ENCODE assay signal across 9 cellular contexts in the genomic region with DNA sequence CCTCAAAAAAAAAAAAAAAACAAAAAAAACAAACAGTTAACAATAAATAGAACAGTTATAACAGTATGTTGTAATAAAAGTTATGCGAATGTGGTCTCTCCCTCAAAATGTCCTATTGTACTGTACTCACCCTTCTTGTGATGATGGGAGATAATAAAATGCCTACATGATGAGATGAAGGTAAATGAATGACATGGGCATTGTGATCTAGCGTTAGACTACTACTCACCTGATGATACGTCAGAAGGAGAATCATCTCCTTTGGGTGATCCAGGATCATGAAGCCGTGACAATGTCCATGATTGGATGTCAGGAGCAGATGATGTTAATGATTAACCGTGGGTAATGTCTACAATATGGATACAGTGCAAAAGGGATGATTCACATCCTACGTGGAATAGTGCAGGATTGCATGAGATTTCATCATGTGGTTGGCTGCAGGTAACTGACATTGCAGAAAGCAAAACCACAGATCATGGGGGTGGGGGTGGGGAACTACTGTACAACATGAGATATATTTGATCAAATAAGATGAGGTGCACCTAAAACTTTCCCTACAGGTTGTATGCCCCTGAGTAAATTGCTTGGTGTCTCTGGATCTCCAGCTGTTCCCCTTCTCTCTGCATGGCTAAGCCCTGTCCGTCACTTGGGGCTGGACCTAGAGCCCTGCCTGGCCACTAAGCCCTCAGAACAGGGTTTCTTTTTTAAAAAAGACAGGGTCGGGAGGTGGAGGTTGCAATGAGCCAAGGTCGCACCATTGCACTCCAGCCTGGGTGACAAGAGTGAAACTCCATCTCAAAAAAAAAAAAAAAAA. TPM values are rescaled to one million over a fixed set of nuclear protein-coding genes. Genes with fewer than 3 reads are reported as not detected.
A peak's percentile ranks its signal among the peaks of the same experiment; 100 is the strongest.
DNase-seq lines count a peak whose midpoint lies in the region; ATAC-seq, FAIRE-seq and TF ChIP-seq lines count a peak whose summit lies in the region.
"Had no signal": no experiment of that assay in that cellular context is flagged by ENCODE, and none has a peak within 500 bp of the region (broad histone marks: within the 10 kb centered on the region; RNA-seq: fewer than 3 reads in every experiment).

No MANE protein-coding gene starts in this region.

- in situ Hi-C loops in HepG2 (cut with HindIII; ENCODE audit: extremely low pct_ligation_motif_present, low pct_unique_long_range_greater_than_20kb), result no loop called here

- intact Hi-C loops in HepG2 (cut with micrococcal nuclease; ENCODE audit: unreplicated experiment) (loop anchor here (2.0 kb wide), 1 partner anchor 31 kb away; no protein-coding TSS in a partner anchor), sciatic nerve (cut with DNase I) (no loop called here)

- H3K27ac ChIP-seq in HepG2 (ENCODE audit: extremely low read length, insufficient read depth, low read length), result peak overlapping the region; percentile 99

- H4K20me1 ChIP-seq in Loucy (ENCODE audit: insufficient read depth, low read length, poor library complexity, severe bottlenecking), result no peaks in the 10 kb centered on the region
- H4K20me1 ChIP-seq in HepG2 (ENCODE audit: insufficient read depth, low read length), result no peaks in the 10 kb centered on the region

- H3K27me3 ChIP-seq in Loucy (ENCODE audit: insufficient read depth, low read length, poor library complexity, severe bottlenecking) (no peaks in the 10 kb centered on the region), HepG2 (ENCODE audit: control insufficient read depth in 1 of 2, insufficient read depth in 2 of 2, low read length in 2 of 2) (no peaks in the 10 kb centered on the region; a peak in 1 of 5 replicates)

- no peak for TF ChIP-seq CTCF in Loucy (conservative IDR thresholded peaks at IDR 0.05; ENCODE audit: low read length)
- TF ChIP-seq CTCF in HepG2 (CRISPR knock-in tag; IDR thresholded peaks at IDR 0.05), result no peak

- TF ChIP-seq EP300 in HepG2 (IDR thresholded peaks at IDR 0.05; ENCODE audit: low read depth in 2 of 2, low read length in 2 of 2), result peak; percentile 97 to 99
- TF ChIP-seq EP300 in HepG2 (CRISPR knock-in tag; IDR thresholded peaks at IDR 0.05; ENCODE audit: borderline replicate concordance), result peak; percentile 98

- peaks cover 32% of the 10 kb centered on the region for H3K4me1 ChIP-seq in Loucy (ENCODE audit: insufficient read depth, low read length, poor library complexity, severe bottlenecking)
- peaks cover 97% of the 10 kb centered on the region for H3K4me1 ChIP-seq in HepG2 (ENCODE audit: insufficient read depth, low read length)

- H3K4me2 ChIP-seq in Loucy (ENCODE audit: low read depth, low read length, poor library complexity, severe bottlenecking) (peak overlapping the region; percentile 67), HepG2 (ENCODE audit: low read depth, low read length) (peak overlapping the region; percentile 70)

- peak; percentile 36 for DNase-seq in NCI-H345 (lab: John Stamatoyannopoulos, UW)
- no peak for DNase-seq in NCI-H345 treated with DMSO at 0.1 percent for 48 hours (lab: John Stamatoyannopoulos, UW; ENCODE audit: unreplicated experiment)
- DNase-seq in activated naive CD4-positive, alpha-beta T cell treated with anti-CD3 and anti-CD28 coated beads, Interleukin-2, amount 50 U/mL, for 72 hours (ENCODE audit: low spot score in 2 of 2), result no peak
- DNase-seq in HepG2 (ENCODE audit: low spot score), result peak; percentile 100
- no peak for DNase-seq in sciatic nerve (ENCODE audit: low spot score)

- peak; percentile 100 for FAIRE-seq in HepG2 (lab: Jason Lieb, UNC)
- FAIRE-seq: A204.1 had no signal

- peak; percentile 36; the same call in 1 of the 2 replicates for TF ChIP-seq RAD21 in HepG2 (CRISPR knock-in tag; IDR thresholded peaks at IDR 0.05)

- H3K9me3 Mint-ChIP-seq in activated naive CD4-positive, alpha-beta T cell treated with anti-CD3 and anti-CD28 coated beads, Interleukin-2, amount 50 U/mL, for 72 hours, result peaks cover 0 to 9% of the 10 kb centered on the region in 2 donors

- CTCF ChIA-PET in HepG2 (lab: Yijun Ruan, JAX; ENCODE audit: low intra/inter-chr PET ratio, low total read pairs), result no interaction called here

- BruUV-seq in HepG2 (replicated peaks; lab: Mats Ljungman, UMichigan), result no TSS peak

- peak overlapping the region in 1 of 2 donors; percentile 65 for H3K27ac Mint-ChIP-seq in activated naive CD4-positive, alpha-beta T cell treated with anti-CD3 and anti-CD28 coated beads, Interleukin-2, amount 50 U/mL, for 72 hours

- ATAC-seq in activated naive CD4-positive, alpha-beta T cell treated with anti-CD3 and anti-CD28 coated beads, Interleukin-2, amount 50 U/mL, for 72 hours, result peak; percentile 70 to 75
- ATAC-seq in HepG2 (peak; percentile 75), HG03139 (IDR thresholded peaks at IDR 0.05; ENCODE audit: unreplicated experiment) (no peak), sciatic nerve (no peak), HG02885 (IDR thresholded peaks at IDR 0.05; ENCODE audit: poor library complexity, unreplicated experiment) (no peak)

- H3K9ac ChIP-seq in Loucy (ENCODE audit: low read depth, low read length, poor library complexity, severe bottlenecking), result peak overlapping the region; percentile 23
- H3K9ac ChIP-seq in HepG2 (ENCODE audit: insufficient read depth, low read depth, low read length), result peak overlapping the region; percentile 91

- POLR2A ChIA-PET in HepG2 (lab: Yijun Ruan, JAX), result interaction anchor here (0.7 to 29.0 kb wide), 12 partner anchors 8 to 244 kb away, joined by 3 to 1587 read pairs (median 5); partner anchors contain the start of genes CSNK2A1, NRSN2 and TRIB3

- TF ChIP-seq POLR2A in HepG2 (IDR thresholded peaks at IDR 0.05; ENCODE audit: insufficient read depth in 1 of 2, low read depth in 2 of 2, low read length in 2 of 2), result peak; percentile 78 to 85

- H2AFZ ChIP-seq in Loucy (ENCODE audit: low read length) (peak overlapping the region; percentile 31; the same call in 1 of the 2 replicates), HepG2 (ENCODE audit: low read length) (no peak overlapping the region)

- H3K9me2 ChIP-seq in Loucy (replicated peaks; ENCODE audit: low read depth, low read length), result no peaks in the 10 kb centered on the region

- WGBS in HepG2 (ENCODE audit: low lambda C conversion rate), result 4% methylated on average over 9 of the region's 9 CpGs

- H3K4me3 ChIP-seq in Loucy (ENCODE audit: low read length, poor library complexity, severe bottlenecking) (peak overlapping the region; percentile 23), HepG2 (replicated peaks in 1 of 3; ENCODE audit: insufficient read depth in 1 of 3, low read depth in 2 of 3, low read length in 3 of 3) (peak overlapping the region in 2 of 3 experiments; percentile 27 to 57; a peak in 2 of 6 replicates)

- H3K36me3 Mint-ChIP-seq in activated naive CD4-positive, alpha-beta T cell treated with anti-CD3 and anti-CD28 coated beads, Interleukin-2, amount 50 U/mL, for 72 hours, result peaks cover 0 to 5% of the 10 kb centered on the region in 2 donors

- H3K9me3 ChIP-seq in Loucy (ENCODE audit: insufficient read depth, low read depth, low read length), result no peaks in the 10 kb centered on the region
- H3K9me3 ChIP-seq in HepG2 (ENCODE audit: low read length), result no peaks in the 10 kb centered on the region

- H3K79me2 ChIP-seq in Loucy (ENCODE audit: insufficient read depth, low read length), result no peaks in the 10 kb centered on the region
- peaks cover 6% of the 10 kb centered on the region for H3K79me2 ChIP-seq in HepG2 (ENCODE audit: insufficient read depth, low read length)

- H3K36me3 ChIP-seq in Loucy (ENCODE audit: insufficient read depth, low read length) (peaks cover 11% of the 10 kb centered on the region; the same call in 1 of the 2 replicates), HepG2 (replicated peaks in 1 of 2; ENCODE audit: control insufficient read depth in 1 of 2, insufficient read depth in 2 of 2, low read length in 2 of 2) (peaks cover 3 to 10% of the 10 kb centered on the region in 2 experiments)

- no peaks in the 10 kb centered on the region for H3F3A ChIP-seq in Loucy (ENCODE audit: low read depth)

RNA-seq across cellular contexts. Expression of gene RBCK1, which starts 6.2 kb away (rescaled TPM):
- 100 to 1,000 TPM; 113 to 150 TPM for total RNA-seq in activated naive CD4-positive, alpha-beta T cell treated with anti-CD3 and anti-CD28 coated beads, Interleukin-2, amount 50 U/mL, for 72 hours
- total RNA-seq in HepG2 (2016; rRNA removed; fragmentation: Illumina TruSeq; extraction: Trizol) (121 and 149 TPM in 2 replicates), sciatic nerve (72.7 TPM)
- total RNA-seq in HepG2 (2016; cell fraction: cytosol; rRNA removed; fragmentation: Illumina TruSeq; extraction: Trizol; ENCODE audit: low read depth), result 176 and 212 TPM in 2 replicates
- 110 and 147 TPM in 2 replicates for total RNA-seq in HepG2 (2016; cell fraction: insoluble cytoplasmic fraction; rRNA removed; fragmentation: Illumina TruSeq; extraction: Trizol)
- total RNA-seq in HepG2 (2016; cell fraction: membrane; rRNA removed; fragmentation: Illumina TruSeq; extraction: Trizol), result 217 and 241 TPM in 2 replicates
- total RNA-seq in HepG2 (2016; cell fraction: nucleus; rRNA removed; fragmentation: Illumina TruSeq; extraction: Trizol), result 83.9 and 95.5 TPM in 2 replicates
- 215 and 270 TPM in 2 replicates for polyA plus RNA-seq in HepG2 (2011; rRNA removed)
- 171 and 196 TPM in 2 replicates for polyA plus RNA-seq in HepG2 (2011; cell fraction: cytosol; rRNA removed)
- polyA plus RNA-seq in HepG2 (2011; cell fraction: nucleus; rRNA removed), result 558 and 618 TPM in 2 replicates
- polyA plus RNA-seq in HepG2 (2012), result 207 and 311 TPM in 2 replicates
- 291 and 331 TPM in 2 replicates for polyA plus RNA-seq in HepG2 (2016; cell fraction: cytosol; fragmentation: Illumina TruSeq; extraction: Trizol; ENCODE audit: low read depth)
- polyA plus RNA-seq in HepG2 (2016; cell fraction: insoluble cytoplasmic fraction; fragmentation: Illumina TruSeq; extraction: Trizol; ENCODE audit: low read depth), result 144 and 159 TPM in 2 replicates
- 277 and 299 TPM in 2 replicates for polyA plus RNA-seq in HepG2 (2016; cell fraction: membrane; fragmentation: Illumina TruSeq; extraction: Trizol; ENCODE audit: low read depth)
- 357 and 365 TPM in 2 replicates for polyA plus RNA-seq in HepG2 (2016; cell fraction: nucleus; fragmentation: Illumina TruSeq; extraction: Trizol; ENCODE audit: insufficient read depth, low read depth)
- polyA minus RNA-seq in HepG2 (2011; rRNA and poly(A)+ RNA removed; ENCODE audit: low replicate concordance), result 36.5 and 119 TPM in 2 replicates
- 65.9 and 88.8 TPM in 2 replicates for polyA minus RNA-seq in HepG2 (2011; cell fraction: cytosol; rRNA and poly(A)+ RNA removed)
- polyA minus RNA-seq in HepG2 (2011; cell fraction: nucleus; rRNA and poly(A)+ RNA removed), result 102 and 144 TPM in 2 replicates

RNA-seq across cellular contexts. Expression of gene TRIB3, which starts 21.3 kb away (rescaled TPM):
- 10 to 100 TPM; 31.3 to 39.4 TPM for total RNA-seq in activated naive CD4-positive, alpha-beta T cell treated with anti-CD3 and anti-CD28 coated beads, Interleukin-2, amount 50 U/mL, for 72 hours
- total RNA-seq in HepG2 (2016; rRNA removed; fragmentation: Illumina TruSeq; extraction: Trizol) (106 and 115 TPM in 2 replicates), sciatic nerve (6.2 TPM)
- 40.1 and 45.0 TPM in 2 replicates for total RNA-seq in HepG2 (2016; cell fraction: cytosol; rRNA removed; fragmentation: Illumina TruSeq; extraction: Trizol; ENCODE audit: low read depth)
- 106 and 115 TPM in 2 replicates for total RNA-seq in HepG2 (2016; cell fraction: insoluble cytoplasmic fraction; rRNA removed; fragmentation: Illumina TruSeq; extraction: Trizol)
- 107 and 130 TPM in 2 replicates for total RNA-seq in HepG2 (2016; cell fraction: membrane; rRNA removed; fragmentation: Illumina TruSeq; extraction: Trizol)
- 47.6 and 54.9 TPM in 2 replicates for total RNA-seq in HepG2 (2016; cell fraction: nucleus; rRNA removed; fragmentation: Illumina TruSeq; extraction: Trizol)
- polyA plus RNA-seq in HepG2 (2011; rRNA removed), result 150 and 241 TPM in 2 replicates
- polyA plus RNA-seq in HepG2 (2011; cell fraction: cytosol; rRNA removed), result 165 and 177 TPM in 2 replicates
- 122 and 148 TPM in 2 replicates for polyA plus RNA-seq in HepG2 (2011; cell fraction: nucleus; rRNA removed)
- 78.0 and 193 TPM in 2 replicates for polyA plus RNA-seq in HepG2 (2012)
- 33.6 and 42.0 TPM in 2 replicates for polyA plus RNA-seq in HepG2 (2016; cell fraction: cytosol; fragmentation: Illumina TruSeq; extraction: Trizol; ENCODE audit: low read depth)
- 99.1 and 105 TPM in 2 replicates for polyA plus RNA-seq in HepG2 (2016; cell fraction: insoluble cytoplasmic fraction; fragmentation: Illumina TruSeq; extraction: Trizol; ENCODE audit: low read depth)
- 76.6 and 88.5 TPM in 2 replicates for polyA plus RNA-seq in HepG2 (2016; cell fraction: membrane; fragmentation: Illumina TruSeq; extraction: Trizol; ENCODE audit: low read depth)
- polyA plus RNA-seq in HepG2 (2016; cell fraction: nucleus; fragmentation: Illumina TruSeq; extraction: Trizol; ENCODE audit: insufficient read depth, low read depth), result 77.9 and 79.0 TPM in 2 replicates
- polyA minus RNA-seq in HepG2 (2011; rRNA and poly(A)+ RNA removed; ENCODE audit: low replicate concordance), result 66.9 and 301 TPM in 2 replicates
- 115 and 151 TPM in 2 replicates for polyA minus RNA-seq in HepG2 (2011; cell fraction: cytosol; rRNA and poly(A)+ RNA removed)
- polyA minus RNA-seq in HepG2 (2011; cell fraction: nucleus; rRNA and poly(A)+ RNA removed), result 35.9 and 65.3 TPM in 2 replicates

RNA-seq across cellular contexts. Expression of gene NRSN2, which starts 55.0 kb away (rescaled TPM):
- 1 to 10 TPM; 4.2 to 8.5 TPM for total RNA-seq in activated naive CD4-positive, alpha-beta T cell treated with anti-CD3 and anti-CD28 coated beads, Interleukin-2, amount 50 U/mL, for 72 hours
- total RNA-seq in HepG2 (2016; rRNA removed; fragmentation: Illumina TruSeq; extraction: Trizol), result 28.4 and 32.3 TPM in 2 replicates
- total RNA-seq in HepG2 (2016; cell fraction: cytosol; rRNA removed; fragmentation: Illumina TruSeq; extraction: Trizol; ENCODE audit: low read depth), result 13.5 and 19.5 TPM in 2 replicates
- 26.0 and 33.1 TPM in 2 replicates for total RNA-seq in HepG2 (2016; cell fraction: insoluble cytoplasmic fraction; rRNA removed; fragmentation: Illumina TruSeq; extraction: Trizol)
- total RNA-seq in HepG2 (2016; cell fraction: membrane; rRNA removed; fragmentation: Illumina TruSeq; extraction: Trizol), result 30.9 and 37.0 TPM in 2 replicates
- total RNA-seq in HepG2 (2016; cell fraction: nucleus; rRNA removed; fragmentation: Illumina TruSeq; extraction: Trizol), result 18.0 and 19.9 TPM in 2 replicates
- 49.4 and 63.3 TPM in 2 replicates for polyA plus RNA-seq in HepG2 (2011; rRNA removed)
- polyA plus RNA-seq in HepG2 (2011; cell fraction: cytosol; rRNA removed), result 69.4 and 90.4 TPM in 2 replicates
- polyA plus RNA-seq in HepG2 (2011; cell fraction: nucleus; rRNA removed), result 68.6 and 73.2 TPM in 2 replicates
- 32.8 and 45.8 TPM in 2 replicates for polyA plus RNA-seq in HepG2 (2012)
- polyA plus RNA-seq in HepG2 (2016; cell fraction: cytosol; fragmentation: Illumina TruSeq; extraction: Trizol; ENCODE audit: low read depth), result 30.7 and 34.2 TPM in 2 replicates
- polyA plus RNA-seq in HepG2 (2016; cell fraction: insoluble cytoplasmic fraction; fragmentation: Illumina TruSeq; extraction: Trizol; ENCODE audit: low read depth), result 54.0 and 55.2 TPM in 2 replicates
- polyA plus RNA-seq in HepG2 (2016; cell fraction: membrane; fragmentation: Illumina TruSeq; extraction: Trizol; ENCODE audit: low read depth), result 61.7 and 66.8 TPM in 2 replicates
- polyA plus RNA-seq in HepG2 (2016; cell fraction: nucleus; fragmentation: Illumina TruSeq; extraction: Trizol; ENCODE audit: insufficient read depth, low read depth), result 79.0 and 79.1 TPM in 2 replicates
- polyA minus RNA-seq in HepG2 (2011; rRNA and poly(A)+ RNA removed; ENCODE audit: low replicate concordance), result 1.6 and 52.5 TPM in 2 replicates
- polyA minus RNA-seq in HepG2 (2011; cell fraction: cytosol; rRNA and poly(A)+ RNA removed), result 32.5 and 33.1 TPM in 2 replicates
- polyA minus RNA-seq in HepG2 (2011; cell fraction: nucleus; rRNA and poly(A)+ RNA removed), result 10.7 and 15.0 TPM in 2 replicates
- 39.6 TPM for total RNA-seq in sciatic nerve

Comparison
In these comparisons a context has a peak if more than half of its experiments do, and no peak if none do; other contexts are left out.
1. DNase-seq: peak in NCI-H345 (single experiment) and HepG2 (single experiment); none in NCI-H345 treated with DMSO at 0.1 percent for 48 hours (single experiment), activated naive CD4-positive, alpha-beta T cell treated with anti-CD3 and anti-CD28 coated beads, Interleukin-2, amount 50 U/mL, for 72 hours (0 of 2) and sciatic nerve (single experiment).
2. ATAC-seq: peak in activated naive CD4-positive, alpha-beta T cell treated with anti-CD3 and anti-CD28 coated beads, Interleukin-2, amount 50 U/mL, for 72 hours (2 of 2) and HepG2 (single experiment); none in HG03139 (single experiment), sciatic nerve (single experiment) and HG02885 (single experiment).